ENCODE assay signal across 9 cellular contexts in the genomic region with DNA sequence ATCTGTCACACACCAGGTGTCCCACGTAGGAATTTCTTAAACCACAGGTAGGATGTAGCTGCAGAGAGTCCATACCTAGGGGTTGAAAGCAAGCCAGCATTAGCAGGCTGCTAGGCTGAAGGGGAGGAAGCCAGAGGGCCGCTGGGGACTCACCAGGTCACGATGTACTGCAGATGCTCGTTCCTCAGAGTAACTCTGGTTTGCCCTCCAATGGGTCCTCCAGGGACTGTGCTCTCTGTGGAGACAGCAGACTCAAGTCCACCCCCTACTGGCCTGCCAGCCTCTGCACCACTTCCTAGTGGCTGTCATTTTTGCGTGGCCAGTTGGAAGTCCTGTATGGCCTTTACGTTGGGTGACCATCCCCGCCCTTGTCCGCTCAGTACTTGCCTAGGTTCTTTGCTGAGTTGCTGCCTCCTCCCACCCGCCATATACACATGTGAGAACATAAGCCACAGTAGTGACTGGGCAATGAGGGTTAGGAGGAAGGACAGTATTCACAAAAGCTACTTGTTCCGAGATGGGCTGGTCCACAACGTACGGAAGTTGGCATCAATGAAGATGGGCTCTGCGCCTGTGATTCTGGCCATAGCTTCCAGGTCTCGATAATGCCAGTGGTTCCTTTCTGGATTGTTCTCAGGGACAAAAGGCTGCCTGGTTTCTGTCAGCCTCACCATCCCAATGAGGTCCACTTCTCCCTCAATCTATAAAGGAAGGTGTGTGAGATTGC. TPM values are rescaled to one million over a fixed set of nuclear protein-coding genes. Genes with fewer than 3 reads are reported as not detected.
DNase-seq lines count a peak whose midpoint lies in the region; ATAC-seq and TF ChIP-seq lines count a peak whose summit lies in the region.
"Had no signal": no experiment of that assay in that cellular context is flagged by ENCODE, and none has a peak within 500 bp of the region (broad histone marks: within the 10 kb centered on the region; RNA-seq: fewer than 3 reads in every experiment).

No MANE protein-coding gene starts in this region.

- H3K4me3 Mint-ChIP-seq in CD14-positive monocyte, result no peak overlapping the region
- H3K4me3 Mint-ChIP-seq in GM23338, result no peak overlapping the region
- H3K4me3 Mint-ChIP-seq in nephron progenitor cell, result no peak overlapping the region

- H3K27me3 Mint-ChIP-seq in CD14-positive monocyte (ENCODE audit: low read depth in 3 of 3) (peaks cover 0 to 2% (median 0%) of the 10 kb centered on the region in 3 donors), GM23338 (ENCODE audit: insufficient read depth, low read depth, poor library complexity) (peaks cover 32% of the 10 kb centered on the region), nephron progenitor cell (ENCODE audit: low read depth, poor library complexity) (no peaks in the 10 kb centered on the region)

- TF ChIP-seq CTCF in CD14-positive monocyte (IDR thresholded peaks at IDR 0.05), result peak; percentile 41
- TF ChIP-seq CTCF in GM23338 (conservative IDR thresholded peaks at IDR 0.05; ENCODE audit: low read depth in 2 of 2), result peak; percentile 73 to 75
- TF ChIP-seq CTCF in RWPE1 (conservative IDR thresholded peaks at IDR 0.05; ENCODE audit: low read depth), result peak; percentile 62
- TF ChIP-seq CTCF in nephron progenitor cell (IDR thresholded peaks at IDR 0.05), result peak; percentile 44

- no peak overlapping the region for H3K4me2 ChIP-seq in GM23338

- H3K79me2 ChIP-seq in GM23338 (replicated peaks; ENCODE audit: insufficient read depth), result peaks cover 39% of the 10 kb centered on the region

- no peak overlapping the region for H2AFZ ChIP-seq in GM23338

- peaks cover 18% of the 10 kb centered on the region; the same call in 1 of the 2 replicates for H3K4me1 ChIP-seq in GM23338 (ENCODE audit: insufficient read depth)

- peaks cover 57% of the 10 kb centered on the region for H3F3A ChIP-seq in GM23338 (replicated peaks; ENCODE audit: low read depth)

- POLR2A ChIA-PET in RWPE1 (lab: Yijun Ruan, JAX; ENCODE audit: low non-redundant PET), result no interaction called here

- H3K9me2 ChIP-seq in GM23338 (ENCODE audit: insufficient read depth), result no peaks in the 10 kb centered on the region

- DNase-seq in CD14-positive monocyte (ENCODE audit: low spot score), result no peak
- DNase-seq in GM23338 (ENCODE audit: low spot score), result peak; percentile 91
- no peak for DNase-seq in RWPE1 (ENCODE audit: low spot score)
- DNase-seq in cerebellar cortex (ENCODE audit: low spot score), result peak; percentile 76
- peak; percentile 52 for DNase-seq in nephron progenitor cell
- DNase-seq in NCI-H187 (lab: John Stamatoyannopoulos, UW), result no peak
- DNase-seq in NCI-H2107 treated with DMSO at 0.1 percent for 48 hours (lab: John Stamatoyannopoulos, UW; ENCODE audit: unreplicated experiment), result no peak

- H3K9me3 Mint-ChIP-seq in CD14-positive monocyte, result peaks cover 0 to 4% (median 0%) of the 10 kb centered on the region in 7 donors
- H3K9me3 Mint-ChIP-seq in GM23338, result no peaks in the 10 kb centered on the region; the same call in 2 of the 3 replicates
- H3K9me3 Mint-ChIP-seq in nephron progenitor cell, result no peaks in the 10 kb centered on the region

- CTCF ChIA-PET in RWPE1 (lab: Yijun Ruan, JAX), result no interaction called here

- H3K4me1 Mint-ChIP-seq in CD14-positive monocyte, result peaks cover 38% of the 10 kb centered on the region
- peaks cover 17% of the 10 kb centered on the region for H3K4me1 Mint-ChIP-seq in GM23338
- peaks cover 27% of the 10 kb centered on the region for H3K4me1 Mint-ChIP-seq in nephron progenitor cell

- no peaks in the 10 kb centered on the region for H3K27me3 ChIP-seq in GM23338 (ENCODE audit: insufficient read depth)

- H3K36me3 Mint-ChIP-seq in CD14-positive monocyte (peaks cover 46 to 56% of the 10 kb centered on the region in 2 donors), GM23338 (ENCODE audit: low read depth) (peaks cover 57% of the 10 kb centered on the region), nephron progenitor cell (ENCODE audit: low read depth) (peaks cover 50% of the 10 kb centered on the region)

- ATAC-seq in GM23338 (peak; percentile 44), GM19463 (IDR thresholded peaks at IDR 0.05; ENCODE audit: unreplicated experiment) (no peak)
- ATAC-seq: left colon had no signal

- H4K20me1 ChIP-seq in GM23338 (replicated peaks; ENCODE audit: insufficient read depth), result peaks cover 40% of the 10 kb centered on the region

- H3K27ac Mint-ChIP-seq in CD14-positive monocyte (peak overlapping the region in 3 of 7 donors; percentile 51 to 75 (median 62)), GM23338 (no peak overlapping the region), nephron progenitor cell (peak overlapping the region; percentile 87)

- H3K36me3 ChIP-seq in GM23338 (ENCODE audit: insufficient read depth), result peaks cover 39% of the 10 kb centered on the region

- no peak overlapping the region; the same call in 1 of the 2 replicates for H3K4me3 ChIP-seq in GM23338

- intact Hi-C loops in CD14-positive monocyte (cut with micrococcal nuclease), result no loop called here

- H3K27ac ChIP-seq in GM23338 (ENCODE audit: low read depth) (peak overlapping the region; percentile 96), RWPE1 (peak overlapping the region; percentile 75)

TF ChIP-seq in GM23338, 12 proteins besides CTCF, POLR2A, EP300 and RAD21 (continues in another document):
- TF ChIP-seq EZH2phosphoT487 (IDR thresholded peaks at IDR 0.05; ENCODE audit: unreplicated experiment) (no peak), CREB1 (CRISPR knock-in tag; IDR thresholded peaks at IDR 0.05; ENCODE audit: low read depth) (0 out of 2 replicates have a peak, but pooled peaks have one; percentile 33), ZNF114 (CRISPR knock-in tag; IDR thresholded peaks at IDR 0.05) (no peak), STAT1 (IDR thresholded peaks at IDR 0.05; ENCODE audit: unreplicated experiment) (no peak), POLR2AphosphoS5 (IDR thresholded peaks at IDR 0.05; ENCODE audit: low read depth) (peak; percentile 72)

RNA-seq across cellular contexts. Expression of gene RPL7A, which starts 4.1 kb away (rescaled TPM):
- 100 to 1,000 TPM; 390 to 437 TPM for polyA plus RNA-seq in CD14-positive monocyte
- 2,020 and 2,188 TPM in 2 replicates for total RNA-seq in GM23338 (2014; rRNA removed; shearing (Covaris generic))
- 1,644 and 1,788 TPM in 2 replicates for polyA plus RNA-seq in GM23338 (2016; fragmentation: Nextera tagmentation; extraction: Ambion mirVana)

RNA-seq across cellular contexts. Expression of gene MED22, which starts 4.1 kb away (rescaled TPM):
- 1 to 10 TPM; 6.8 to 9.6 TPM for polyA plus RNA-seq in CD14-positive monocyte
- 79.2 and 85.7 TPM in 2 replicates for total RNA-seq in GM23338 (2014; rRNA removed; shearing (Covaris generic))
- 20.4 and 20.9 TPM in 2 replicates for polyA plus RNA-seq in GM23338 (2016; fragmentation: Nextera tagmentation; extraction: Ambion mirVana)

RNA-seq across cellular contexts. Expression of gene SURF1, which starts 4.2 kb away (rescaled TPM):
- polyA plus RNA-seq in CD14-positive monocyte (100 to 1,000 TPM in 1 of 2 donors, 10 to 100 TPM in 1; 98.4 to 140 TPM), GM23338 (2016; fragmentation: Nextera tagmentation; extraction: Ambion mirVana) (51.5 and 52.6 TPM in 2 replicates)
- total RNA-seq in GM23338 (2014; rRNA removed; shearing (Covaris generic)), result 21.6 and 39.1 TPM in 2 replicates

RNA-seq across cellular contexts. Expression of gene SURF2, which starts 4.3 kb away (rescaled TPM):
- polyA plus RNA-seq in CD14-positive monocyte, result 10 to 100 TPM; 17.5 to 24.7 TPM
- total RNA-seq in GM23338 (2014; rRNA removed; shearing (Covaris generic)), result 32.4 and 39.9 TPM in 2 replicates
- 100 and 104 TPM in 2 replicates for polyA plus RNA-seq in GM23338 (2016; fragmentation: Nextera tagmentation; extraction: Ambion mirVana)

RNA-seq across cellular contexts. Expression of gene SURF6, which starts 16.1 kb away (rescaled TPM):
- polyA plus RNA-seq in CD14-positive monocyte (1 to 10 TPM in 1 of 2 donors, under 1 TPM in 1; 0.75 to 2.9 TPM), GM23338 (2016; fragmentation: Nextera tagmentation; extraction: Ambion mirVana) (15.4 and 17.6 TPM in 2 replicates)
- total RNA-seq in GM23338 (2014; rRNA removed; shearing (Covaris generic)), result 27.1 and 27.6 TPM in 2 replicates

Comparison
In these comparisons a context has a peak if more than half of its experiments do, and no peak if none do; other contexts are left out.
1. DNase-seq: peak in GM23338 (single experiment), cerebellar cortex (single experiment) and nephron progenitor cell (single experiment); none in CD14-positive monocyte (single experiment), RWPE1 (single experiment), NCI-H187 (0 of 2) and NCI-H2107 treated with DMSO at 0.1 percent for 48 hours (single experiment).
2. Peak in every context shown above with its lines, with median percentiles within 50 percentile points of each other: CTCF ChIP-seq.